24 cellular contexts compared by ENCODE assay signal in genomic region chr7:55472928-55473725, GRCh38.
DNase-seq lines count a peak whose midpoint lies in the region; ATAC-seq, FAIRE-seq and TF ChIP-seq lines count a peak whose summit lies in the region.
"Had no signal": no experiment of that assay in that cellular context is flagged by ENCODE, and none has a peak within 500 bp of the region (broad histone marks: within the 10 kb centered on the region; RNA-seq: fewer than 3 reads in every experiment).

No MANE protein-coding gene starts in this region.

- no peaks in the 10 kb centered on the region for H3K27me3 Mint-ChIP-seq in T-helper 17 cell
- H3K27me3 Mint-ChIP-seq: activated naive CD4-positive, alpha-beta T cell treated with anti-CD3 and anti-CD28 coated beads, Interleukin-2, amount 50 U/mL, for 24 hours had no signal

- H3K4me3 ChIP-seq in HepG2 (replicated peaks in 1 of 3; ENCODE audit: insufficient read depth in 1 of 3, low read depth in 2 of 3, low read length in 3 of 3) (no peak overlapping the region), right lobe of liver (no peak overlapping the region), mesenchymal stem cell (ENCODE audit: insufficient read depth in 1 of 2, low read depth in 1 of 2, low read length in 2 of 2) (no peak overlapping the region), esophagus muscularis mucosa (no peak overlapping the region)
- H3K4me3 ChIP-seq: BLaER1 treated with 17β-estradiol and CSF1 and Interleukin-3, amounts not matched to agents 10 nM and 100 nM; lower lobe of right lung; neural progenitor cell had no signal

- CTCF ChIA-PET in HepG2 (lab: Yijun Ruan, JAX; ENCODE audit: low intra/inter-chr PET ratio, low total read pairs): no interaction called here

- H3K23ac ChIP-seq in mesenchymal stem cell (ENCODE audit: low read length in 2 of 2): no peak overlapping the region

- no peak overlapping the region for H3K9ac ChIP-seq in HepG2 (ENCODE audit: insufficient read depth, low read depth, low read length)
- H3K9ac ChIP-seq in mesenchymal stem cell (ENCODE audit: low read length): no peak overlapping the region
- H3K9ac ChIP-seq: BLaER1 treated with 17β-estradiol and CSF1 and Interleukin-3, amounts not matched to agents 10 nM and 100 nM; KMS-11; neural progenitor cell had no signal

- POLR2A ChIA-PET in HepG2 (lab: Yijun Ruan, JAX): no interaction called here

- TF ChIP-seq EP300 in HepG2 (IDR thresholded peaks at IDR 0.05; ENCODE audit: low read depth in 2 of 2, low read length in 2 of 2): no peak
- TF ChIP-seq EP300 in HepG2 (CRISPR knock-in tag; IDR thresholded peaks at IDR 0.05; ENCODE audit: borderline replicate concordance): no peak
- TF ChIP-seq EP300 in esophagus muscularis mucosa (IDR thresholded peaks at IDR 0.05): no peak

- 92% methylated on average over 12 of the region's 25 CpGs for WGBS in HepG2 (ENCODE audit: low lambda C conversion rate)
- 80% methylated on average over 6 of the region's 25 CpGs for WGBS in right lobe of liver (ENCODE audit: insufficient coverage, low coverage, low lambda C conversion rate, missing lambda C conversion rate)
- WGBS in mesenchymal stem cell: 93% methylated on average over 24 of the region's 25 CpGs
- 96% methylated on average over 14 of the region's 25 CpGs for WGBS in esophagus muscularis mucosa

- ATAC-seq in HepG2: no peak
- ATAC-seq in right lobe of liver: no peak
- peak; percentile 59 for ATAC-seq in T-helper 17 cell
- no peak for ATAC-seq in HG03095 (IDR thresholded peaks at IDR 0.05; ENCODE audit: unreplicated experiment)
- ATAC-seq in HG03175 (IDR thresholded peaks at IDR 0.05; ENCODE audit: unreplicated experiment): no peak
- ATAC-seq: lower lobe of right lung had no signal

- H3K4ac ChIP-seq in mesenchymal stem cell (ENCODE audit: low read depth in 1 of 2, low read length in 2 of 2): no peak overlapping the region

- no peak overlapping the region for H3K18ac ChIP-seq in mesenchymal stem cell (ENCODE audit: low read depth in 1 of 2, low read length in 2 of 2)

- H3K4me3 Mint-ChIP-seq in T-helper 17 cell: peak overlapping the region; percentile 45
- H3K4me3 Mint-ChIP-seq: HFFc6, neural progenitor cell had no signal

- no peak overlapping the region for H2BK5ac ChIP-seq in mesenchymal stem cell (ENCODE audit: low read depth, low read length, poor library complexity, severe bottlenecking)

- H2BK120ac ChIP-seq in mesenchymal stem cell (ENCODE audit: low read depth, low read length): no peak overlapping the region

- H3K27ac ChIP-seq in HepG2 (ENCODE audit: extremely low read length, insufficient read depth, low read length) (no peak overlapping the region), right lobe of liver (no peak overlapping the region), mesenchymal stem cell (ENCODE audit: low read length, poor library complexity, severe bottlenecking) (no peak overlapping the region), esophagus muscularis mucosa (replicated peaks in 1 of 4) (no peak overlapping the region)
- H3K27ac ChIP-seq: BLaER1 treated with 17β-estradiol and CSF1 and Interleukin-3, amounts not matched to agents 10 nM and 100 nM; KMS-11; lower lobe of right lung; neural progenitor cell had no signal

- TF ChIP-seq CTCF in HepG2 (CRISPR knock-in tag; IDR thresholded peaks at IDR 0.05) (no peak), right lobe of liver (IDR thresholded peaks at IDR 0.05) (no peak), esophagus muscularis mucosa (IDR thresholded peaks at IDR 0.05) (no peak)

- peak overlapping the region; percentile 92 for H3K27ac Mint-ChIP-seq in T-helper 17 cell
- H3K27ac Mint-ChIP-seq: HFFc6, neural progenitor cell had no signal

- H2BK15ac ChIP-seq in mesenchymal stem cell (ENCODE audit: low read depth, poor library complexity, severe bottlenecking): no peak overlapping the region

- H3K4me1 ChIP-seq in HepG2 (ENCODE audit: insufficient read depth, low read length) (no peaks in the 10 kb centered on the region), right lobe of liver (no peaks in the 10 kb centered on the region), mesenchymal stem cell (ENCODE audit: control insufficient read depth, insufficient read depth, low read depth, low read length) (peaks cover 36% of the 10 kb centered on the region), esophagus muscularis mucosa (no peaks in the 10 kb centered on the region)
- H3K4me1 ChIP-seq: lower lobe of right lung, neural progenitor cell had no signal

- in situ Hi-C loops in HepG2 (cut with HindIII; ENCODE audit: extremely low pct_ligation_motif_present, low pct_unique_long_range_greater_than_20kb): no loop called here

- H4K91ac ChIP-seq in mesenchymal stem cell (ENCODE audit: low read length): peak overlapping the region; percentile 2

- no peaks in the 10 kb centered on the region for H3K79me2 ChIP-seq in HepG2 (ENCODE audit: insufficient read depth, low read length)

- intact Hi-C loops in HepG2 (cut with micrococcal nuclease; ENCODE audit: unreplicated experiment): no loop called here
- intact Hi-C loops in right lobe of liver (cut with DNase I): no loop called here
- intact Hi-C loops in esophagus muscularis mucosa (cut with DNase I): no loop called here

- H4K8ac ChIP-seq in mesenchymal stem cell (ENCODE audit: low read length): no peak overlapping the region

- no TSS peak for BruUV-seq in HepG2 (replicated peaks; lab: Mats Ljungman, UMichigan)

- no peak overlapping the region for H3K14ac ChIP-seq in mesenchymal stem cell (ENCODE audit: low read length in 2 of 2)

- H3K36me3 Mint-ChIP-seq in T-helper 17 cell (ENCODE audit: low read depth): peaks cover 8% of the 10 kb centered on the region

- no peak for DNase-seq in HepG2 (ENCODE audit: low spot score)
- DNase-seq in right lobe of liver: no peak
- peak in 1 of 3 donors; percentile 27 for DNase-seq in T-helper 17 cell
- DNase-seq in mesenchymal stem cell: no peak
- no peak for DNase-seq in esophagus muscularis mucosa (ENCODE audit: extremely low spot score)
- DNase-seq: activated CD4-positive, CD25-positive, alpha-beta regulatory T cell treated with anti-CD3 and anti-CD28 coated beads, Interleukin-2, amount 50 U/mL, for 72 hours; activated CD8-positive, alpha-beta memory T cell treated with anti-CD3 and anti-CD28 coated beads for 24 hours; activated T-cell treated with anti-CD3 and anti-CD28 coated beads, Interleukin-2, amount 50 U/mL, for 1 hour; anterior cingulate cortex; cortex of kidney; HFFc6; lower lobe of right lung; NCI-H1694; NCI-H2171; NCI-H524; SIG-M5 had no signal

- H3K4me1 Mint-ChIP-seq in T-helper 17 cell: peaks cover 65% of the 10 kb centered on the region

- TF ChIP-seq RAD21 in HepG2 (CRISPR knock-in tag; IDR thresholded peaks at IDR 0.05): no peak

- H3K36me3 ChIP-seq in HepG2 (replicated peaks in 1 of 2; ENCODE audit: control insufficient read depth in 1 of 2, insufficient read depth in 2 of 2, low read length in 2 of 2) (peaks cover 5 to 18% of the 10 kb centered on the region in 2 experiments; a peak in 3 of 5 replicates), right lobe of liver (no peaks in the 10 kb centered on the region), mesenchymal stem cell (ENCODE audit: control insufficient read depth in 1 of 2, insufficient read depth in 2 of 2, low read depth in 1 of 2, low read length in 2 of 2) (peaks cover 40 to 61% of the 10 kb centered on the region in 2 experiments), esophagus muscularis mucosa (peaks cover 0 to 43% (median 9%) of the 10 kb centered on the region in 4 donors)
- H3K36me3 ChIP-seq: neural progenitor cell had no signal

- TF ChIP-seq POLR2A in HepG2 (IDR thresholded peaks at IDR 0.05; ENCODE audit: insufficient read depth in 1 of 2, low read depth in 2 of 2, low read length in 2 of 2) (no peak), right lobe of liver (IDR thresholded peaks at IDR 0.05) (no peak), esophagus muscularis mucosa (IDR thresholded peaks at IDR 0.05; ENCODE audit: low read depth) (no peak)

- H2AK5ac ChIP-seq in mesenchymal stem cell (ENCODE audit: low read length, severe bottlenecking): no peak overlapping the region

- FAIRE-seq in HepG2 (lab: Jason Lieb, UNC): no peak
- FAIRE-seq: endometrium, keratinocyte had no signal

- H3K4me2 ChIP-seq in HepG2 (ENCODE audit: low read depth, low read length) (no peak overlapping the region), mesenchymal stem cell (ENCODE audit: low read length, poor library complexity, severe bottlenecking) (no peak overlapping the region)
- H3K4me2 ChIP-seq: BLaER1 treated with 17β-estradiol and CSF1 and Interleukin-3, amounts not matched to agents 10 nM and 100 nM; KMS-11; neural progenitor cell had no signal

- no peaks in the 10 kb centered on the region for H4K20me1 ChIP-seq in HepG2 (ENCODE audit: insufficient read depth, low read length)

- H3K27me3 ChIP-seq in HepG2 (ENCODE audit: control insufficient read depth in 1 of 2, insufficient read depth in 2 of 2, low read length in 2 of 2) (no peaks in the 10 kb centered on the region), right lobe of liver (no peaks in the 10 kb centered on the region), mesenchymal stem cell (ENCODE audit: control insufficient read depth in 1 of 2, insufficient read depth in 1 of 2, low read length in 2 of 2) (no peaks in the 10 kb centered on the region), esophagus muscularis mucosa (no peaks in the 10 kb centered on the region)
- H3K27me3 ChIP-seq: BLaER1 treated with 17β-estradiol and CSF1 and Interleukin-3, amounts not matched to agents 10 nM and 100 nM; neural progenitor cell had no signal

- peaks cover 35% of the 10 kb centered on the region for H3K79me1 ChIP-seq in mesenchymal stem cell (replicated peaks; ENCODE audit: low read length, poor library complexity, severe bottlenecking)

- no peak overlapping the region for H2BK12ac ChIP-seq in mesenchymal stem cell (ENCODE audit: low read length in 2 of 2)

- H3K9me3 ChIP-seq in HepG2 (ENCODE audit: low read length) (no peaks in the 10 kb centered on the region), right lobe of liver (no peaks in the 10 kb centered on the region), T-helper 17 cell (ENCODE audit: control insufficient read depth, low read length, poor library complexity, severe bottlenecking) (no peaks in the 10 kb centered on the region), mesenchymal stem cell (ENCODE audit: control insufficient read depth, low read length) (no peaks in the 10 kb centered on the region), esophagus muscularis mucosa (no peaks in the 10 kb centered on the region)
- H3K9me3 ChIP-seq: lower lobe of right lung had no signal

- H2AFZ ChIP-seq in HepG2 (ENCODE audit: low read length): no peak overlapping the region
- no peak overlapping the region for H2AFZ ChIP-seq in mesenchymal stem cell (ENCODE audit: low read depth, low read length)
- H2AFZ ChIP-seq: neural progenitor cell had no signal

TF ChIP-seq in HepG2, 621 proteins besides CTCF, POLR2A, EP300 and RAD21 (continues in another document):
- TF ChIP-seq RBM22 (optimal IDR thresholded peaks at IDR 0.05; ENCODE audit: low read length): peak; percentile 15
